Comparison of ENCODE assay signal across 7 cellular contexts in the genomic region with DNA sequence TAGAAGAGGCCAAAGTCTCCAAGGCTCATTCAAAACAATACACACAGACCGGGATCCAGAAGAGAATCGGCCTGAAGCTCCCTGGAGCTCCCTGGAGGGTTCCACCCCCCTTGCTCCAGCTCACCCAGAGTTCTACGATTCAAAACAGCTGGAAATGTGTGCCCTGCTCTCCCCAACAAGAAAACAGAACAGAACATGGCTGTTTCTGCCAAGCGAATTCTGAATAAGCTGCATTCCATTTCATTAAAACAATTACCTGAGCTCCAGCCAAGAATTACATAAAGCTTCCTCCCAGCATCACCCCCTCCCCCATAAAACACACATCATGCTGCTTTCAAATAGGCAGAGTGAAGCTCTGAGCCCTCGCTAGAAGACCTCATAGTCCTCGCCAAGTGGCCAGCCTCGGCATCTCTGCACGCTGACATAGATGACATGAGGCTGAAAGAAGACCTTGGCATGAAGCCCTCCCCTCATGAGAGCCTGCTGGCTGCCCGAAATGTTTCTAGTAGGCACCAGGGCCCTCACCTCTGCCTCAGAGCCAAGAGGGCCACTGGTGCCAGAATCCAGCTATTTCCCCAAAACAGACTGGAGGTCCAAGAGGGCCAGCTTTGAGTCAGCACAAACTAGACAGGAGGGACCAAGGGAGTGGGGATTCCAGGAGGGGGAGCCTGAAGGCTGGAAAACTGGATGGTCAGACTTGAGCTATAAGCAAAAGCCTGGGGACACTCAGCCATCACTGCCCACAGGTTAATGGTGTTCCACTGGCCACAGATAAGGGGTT. TPM values are rescaled to one million over a fixed set of nuclear protein-coding genes. Genes with fewer than 3 reads are reported as not detected.
DNase-seq lines count a peak whose midpoint lies in the region; ATAC-seq and TF ChIP-seq lines count a peak whose summit lies in the region.

No MANE protein-coding gene starts in this region.

- no peaks in the 10 kb centered on the region for H3K27me3 Mint-ChIP-seq in MCF 10A (ENCODE audit: insufficient read depth, unreplicated experiment)

- H3K27ac Mint-ChIP-seq in MCF 10A (ENCODE audit: low read depth, unreplicated experiment): peak overlapping the region; percentile 75

- no TSS peak for BruUV-seq in MCF 10A (replicated peaks; lab: Mats Ljungman, UMichigan)

- intact Hi-C loops in MCF 10A (cut with micrococcal nuclease): loop anchor here (1.0 kb wide), 2 partner anchors 10 to 20 kb away; no protein-coding TSS in a partner anchor

- DNase-seq in M059J (ENCODE audit: low read depth) (peak; percentile 86), MCF 10A (ENCODE audit: unreplicated experiment) (peak; percentile 93), iris pigment epithelial cell (ENCODE audit: low read depth) (peak; percentile 93), stromal cell of bone marrow (ENCODE audit: low read depth) (peak; percentile 89), HPDE6-E6E7 (ENCODE audit: extremely low spot score) (no peak)
- DNase-seq in activated effector memory CD4-positive, alpha-beta T cell treated with Interleukin-2 at 50 U/mL for 16 hours: no peak

- CTCF ChIA-PET in MCF 10A (lab: Yijun Ruan, JAX): interaction anchor here (0.6 to 24.9 kb wide), 9 partner anchors 9 to 75 kb away, joined by 3 to 336 read pairs (median 6); no protein-coding TSS in a partner anchor

- POLR2A ChIA-PET in MCF 10A (lab: Yijun Ruan, JAX): interaction anchor here (1.0 to 21.6 kb wide), 9 partner anchors 7 to 188 kb away, joined by 3 to 549 read pairs (median 24); a partner anchor contains a TSS

- ATAC-seq in HG03159 (IDR thresholded peaks at IDR 0.05; ENCODE audit: unreplicated experiment): no peak

- no peaks in the 10 kb centered on the region for H3K9me3 Mint-ChIP-seq in MCF 10A (ENCODE audit: unreplicated experiment)

- H3K4me3 Mint-ChIP-seq in MCF 10A (ENCODE audit: unreplicated experiment): peak overlapping the region; percentile 30

- peaks cover 62% of the 10 kb centered on the region for H3K4me1 Mint-ChIP-seq in MCF 10A (ENCODE audit: insufficient read depth, unreplicated experiment)

- TF ChIP-seq CTCF in MCF 10A (IDR thresholded peaks at IDR 0.05; ENCODE audit: unreplicated experiment): no peak

- H3K36me3 Mint-ChIP-seq in MCF 10A (ENCODE audit: insufficient read depth, unreplicated experiment): peaks cover 41% of the 10 kb centered on the region

RNA-seq across cellular contexts. Expression of a gene that starts 8.3 kb away (rescaled TPM):
- 77.5 and 110 TPM in 2 replicates for total RNA-seq in M059J (2014; rRNA removed; shearing (Covaris generic))
- 216 and 256 TPM in 2 replicates for total RNA-seq in MCF 10A (2022)

RNA-seq across cellular contexts. Expression of a gene that starts 34.5 kb away (rescaled TPM):
- total RNA-seq in M059J (2014; rRNA removed; shearing (Covaris generic)): under 0.01 TPM in 1 of 2 replicates, not detected in the other
- 2,753 and 3,369 TPM in 2 replicates for total RNA-seq in MCF 10A (2022)

RNA-seq across cellular contexts. Expression of a gene that starts 35.8 kb away (rescaled TPM):
- under 0.01 TPM in 1 of 2 replicates, not detected in the other for total RNA-seq in M059J (2014; rRNA removed; shearing (Covaris generic))
- total RNA-seq in MCF 10A (2022): 1,764 and 2,069 TPM in 2 replicates

RNA-seq across cellular contexts. Expression of a gene that starts 44.9 kb away (rescaled TPM):
- 2.2 and 7.4 TPM in 2 replicates for total RNA-seq in M059J (2014; rRNA removed; shearing (Covaris generic))
- 0.61 TPM in 1 of 2 replicates, not detected in the other for total RNA-seq in MCF 10A (2022)

RNA-seq across cellular contexts. Expression of a gene that starts 56.3 kb away (rescaled TPM):
- 1,663 and 2,281 TPM in 2 replicates for total RNA-seq in M059J (2014; rRNA removed; shearing (Covaris generic))
- 2,870 and 3,181 TPM in 2 replicates for total RNA-seq in MCF 10A (2022)

Comparison
In these comparisons a context has a peak if more than half of its experiments do, and no peak if none do; other contexts are left out.
1. DNase-seq: peak in M059J (single experiment), MCF 10A (single experiment), iris pigment epithelial cell (single experiment) and stromal cell of bone marrow (single experiment); none in HPDE6-E6E7 (single experiment) and activated effector memory CD4-positive, alpha-beta T cell treated with Interleukin-2 at 50 U/mL for 16 hours (single experiment).
2. RNA of a gene that starts 34.5 kb away (total RNA-seq): 2,753 to 3,369 TPM in MCF 10A; under 0.01 TPM in M059J; every median in the first group is over 1,000 times any median in the second.
3. RNA of a gene that starts 35.8 kb away (total RNA-seq): 1,764 to 2,069 TPM in MCF 10A; under 0.01 TPM in M059J; every median in the first group is over 1,000 times any median in the second.